9 cellular contexts compared by ENCODE assay signal in the genomic region with DNA sequence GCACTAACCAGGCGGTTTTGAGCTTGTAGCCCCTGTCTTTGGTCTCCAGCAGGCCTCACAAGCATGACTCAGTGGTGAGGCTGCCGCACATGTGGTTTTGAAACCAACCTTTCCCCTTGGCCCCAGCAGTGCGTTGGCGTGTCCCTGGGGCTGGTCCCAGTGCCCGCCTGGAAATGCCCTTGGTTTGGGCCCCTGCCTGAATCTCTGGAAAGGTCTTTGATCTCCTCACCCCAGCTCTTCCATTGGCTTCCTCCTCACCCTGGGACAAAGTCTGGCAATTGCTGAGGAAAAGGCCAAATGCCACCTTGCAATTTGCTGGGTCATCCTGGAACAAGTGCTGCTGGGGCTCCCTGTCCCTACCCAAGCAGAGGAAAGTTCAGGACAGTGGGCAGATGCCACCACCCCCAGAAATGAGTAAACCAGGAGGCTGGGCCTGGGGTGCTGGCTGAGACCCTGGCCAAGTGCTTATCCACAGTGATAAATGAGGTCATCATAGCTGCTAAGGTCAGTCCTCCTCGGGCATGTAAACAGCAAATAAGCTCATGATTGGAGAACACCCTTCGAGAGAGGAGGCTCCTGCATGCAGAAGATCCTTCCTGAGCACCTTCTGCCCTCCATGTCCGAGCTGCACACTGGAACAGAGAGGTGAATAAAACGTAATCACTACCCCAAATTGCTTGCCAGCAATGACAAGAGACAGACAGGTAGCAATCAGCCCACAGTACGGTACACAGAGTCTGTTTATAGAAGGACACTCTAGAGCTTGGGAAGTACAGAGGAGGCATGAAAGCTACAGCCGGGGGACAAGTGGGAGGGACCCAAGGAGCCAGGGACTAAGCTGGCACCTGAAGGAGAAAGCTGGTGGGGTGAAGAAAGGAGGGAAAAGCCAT.
DNase-seq lines count a peak whose midpoint lies in the region; ATAC-seq and TF ChIP-seq lines count a peak whose summit lies in the region.
"Had no signal": no experiment of that assay in that cellular context is flagged by ENCODE, and none has a peak within 500 bp of the region (broad histone marks: within the 10 kb centered on the region; RNA-seq: fewer than 3 reads in every experiment).

No MANE protein-coding gene starts in this region.

- peaks cover 63% of the 10 kb centered on the region for H3K4me1 ChIP-seq in OCI-LY7 (ENCODE audit: insufficient read depth, low read length, poor library complexity, severe bottlenecking)
- H3K4me1 ChIP-seq in subcutaneous abdominal adipose tissue (ENCODE audit: control insufficient read depth in 5 of 5, insufficient read depth in 5 of 5, low read length in 5 of 5) = peaks cover 0 to 43% (median 38%) of the 10 kb centered on the region in 5 donors
- H3K4me1 ChIP-seq: pancreas had no signal

- H3K9me2 ChIP-seq in OCI-LY7 (ENCODE audit: insufficient read depth, low read length) = no peaks in the 10 kb centered on the region

- POLR2A ChIA-PET in OCI-LY7 (lab: Charles Lee) = interaction anchor here (0.6 to 6.3 kb wide), 20 partner anchors 9 to 124 kb away, joined by 3 to 30 read pairs (median 4); no protein-coding TSS in a partner anchor

- no peak overlapping the region; the same call in 1 of the 2 replicates for H2AFZ ChIP-seq in OCI-LY7 (ENCODE audit: low read length)

- intact Hi-C loops in OCI-LY7 (cut with micrococcal nuclease; ENCODE audit: unreplicated experiment) = no loop called here

- no peaks in the 10 kb centered on the region for H4K20me1 ChIP-seq in OCI-LY7 (ENCODE audit: insufficient read depth, low read length)

- H3K79me2 ChIP-seq in OCI-LY7 (ENCODE audit: insufficient read depth, low read depth, low read length) = no peaks in the 10 kb centered on the region

- no peaks in the 10 kb centered on the region for H3K27me3 ChIP-seq in subcutaneous abdominal adipose tissue (ENCODE audit: control insufficient read depth in 5 of 5, insufficient read depth in 4 of 5, low read length in 5 of 5)
- H3K27me3 ChIP-seq: pancreas had no signal

- no peak overlapping the region for H3K4me3 ChIP-seq in OCI-LY7 (ENCODE audit: low read depth, low read length, poor library complexity, severe bottlenecking)
- no peak overlapping the region for H3K4me3 ChIP-seq in fibroblast of pulmonary artery (replicated peaks; ENCODE audit: low read depth, low read length)
- H3K4me3 ChIP-seq in subcutaneous abdominal adipose tissue (ENCODE audit: low read depth in 1 of 5, low read length in 5 of 5) = peak overlapping the region in 2 of 5 donors; percentile 11 to 18
- H3K4me3 ChIP-seq: pancreas had no signal

- H3K27ac ChIP-seq in OCI-LY7 (ENCODE audit: low read depth, low read length, poor library complexity, severe bottlenecking) = no peak overlapping the region
- peak overlapping the region; percentile 66 for H3K27ac ChIP-seq in subcutaneous abdominal adipose tissue (ENCODE audit: low read depth, low read length)
- H3K27ac ChIP-seq: pancreas had no signal

- no peak for TF ChIP-seq CTCF in OCI-LY7 (conservative IDR thresholded peaks at IDR 0.05; ENCODE audit: low read length)
- no peak for TF ChIP-seq CTCF in fibroblast of pulmonary artery (IDR thresholded peaks at IDR 0.05; ENCODE audit: low read length, missing control alignments)

- CTCF ChIA-PET in OCI-LY7 (lab: Charles Lee; ENCODE audit: unreplicated experiment) = interaction anchor here (0.6 to 1.5 kb wide), 3 partner anchors 9 to 56 kb away, joined by 3 to 4 read pairs (median 3); no protein-coding TSS in a partner anchor

- no peaks in the 10 kb centered on the region for H3K36me3 ChIP-seq in OCI-LY7 (ENCODE audit: insufficient read depth, low read length)
- H3K36me3 ChIP-seq in subcutaneous abdominal adipose tissue (ENCODE audit: control insufficient read depth in 5 of 5, insufficient read depth in 5 of 5, low read length in 5 of 5) = no peaks in the 10 kb centered on the region
- H3K36me3 ChIP-seq: pancreas had no signal

- H3K4me2 ChIP-seq in OCI-LY7 (ENCODE audit: low read length) = peak overlapping the region; percentile 68

- ATAC-seq in GM18517 (IDR thresholded peaks at IDR 0.05; ENCODE audit: unreplicated experiment) = no peak

- H3K9ac ChIP-seq in subcutaneous abdominal adipose tissue (ENCODE audit: low read length in 5 of 5) = no peak overlapping the region

- DNase-seq in stimulated activated CD4-positive, alpha-beta T cell treated with anti-CD3 and anti-CD28 coated beads, Interleukin-12 subunit alpha, Interleukin-12 subunit beta, amount 100 ng/mL, for 48 hours (ENCODE audit: low read depth in 2 of 3, low spot score in 1 of 3) = peak in 2 of 3 donors; percentile 6 to 22
- DNase-seq in stimulated activated CD4-positive, alpha-beta T cell treated with anti-CD3 and anti-CD28 coated beads, Interleukin-12 subunit alpha, Interleukin-12 subunit beta, amount 100 ng/mL, for 4 hours = no peak
- peak; percentile 31 for DNase-seq in OCI-LY7 (ENCODE audit: low spot score)
- DNase-seq in fibroblast of pulmonary artery (ENCODE audit: low read depth) = peak; percentile 56
- no peak for DNase-seq in HuH-7 (ENCODE audit: low spot score)
- DNase-seq in COLO829 (ENCODE audit: low spot score) = no peak
- DNase-seq: pancreas had no signal

- no peaks in the 10 kb centered on the region for H3K9me3 ChIP-seq in OCI-LY7 (ENCODE audit: low read length)
- no peaks in the 10 kb centered on the region for H3K9me3 ChIP-seq in subcutaneous abdominal adipose tissue (ENCODE audit: control insufficient read depth in 5 of 5, low read length in 5 of 5)
- H3K9me3 ChIP-seq: pancreas had no signal

- no TSS peak for BruUV-seq in OCI-LY7 (replicated peaks; lab: Mats Ljungman, UMichigan)

Comparison
In these comparisons a context has a peak if more than half of its experiments do, and no peak if none do; other contexts are left out.
1. DNase-seq: peak in stimulated activated CD4-positive, alpha-beta T cell treated with anti-CD3 and anti-CD28 coated beads, Interleukin-12 subunit alpha, Interleukin-12 subunit beta, amount 100 ng/mL, for 48 hours (2 of 3), OCI-LY7 (single experiment) and fibroblast of pulmonary artery (single experiment); none in stimulated activated CD4-positive, alpha-beta T cell treated with anti-CD3 and anti-CD28 coated beads, Interleukin-12 subunit alpha, Interleukin-12 subunit beta, amount 100 ng/mL, for 4 hours (single experiment), HuH-7 (single experiment) and COLO829 (single experiment).